Comparison of ENCODE assay signal across 1 cellular context in genomic region chr19:19154768-19155494, GRCh38.
TF ChIP-seq lines count a peak whose summit lies in the region.

No MANE protein-coding gene starts in this region.

TF ChIP-seq in K562, 482 proteins besides CTCF, POLR2A, EP300 and RAD21:
- TF ChIP-seq BCL6 (CRISPR knock-in tag; IDR thresholded peaks at IDR 0.05), result no peak
- TF ChIP-seq ZNF668 (CRISPR knock-in tag; IDR thresholded peaks at IDR 0.05), result no peak
- no peak for TF ChIP-seq SLC30A9 (CRISPR knock-in tag; IDR thresholded peaks at IDR 0.05)
- TF ChIP-seq BRCA1 (IDR thresholded peaks at IDR 0.05), result no peak
- no peak for TF ChIP-seq BRCA1 (CRISPR knock-in tag; IDR thresholded peaks at IDR 0.05)
